10 cellular contexts compared by ENCODE assay signal in the genomic region with DNA sequence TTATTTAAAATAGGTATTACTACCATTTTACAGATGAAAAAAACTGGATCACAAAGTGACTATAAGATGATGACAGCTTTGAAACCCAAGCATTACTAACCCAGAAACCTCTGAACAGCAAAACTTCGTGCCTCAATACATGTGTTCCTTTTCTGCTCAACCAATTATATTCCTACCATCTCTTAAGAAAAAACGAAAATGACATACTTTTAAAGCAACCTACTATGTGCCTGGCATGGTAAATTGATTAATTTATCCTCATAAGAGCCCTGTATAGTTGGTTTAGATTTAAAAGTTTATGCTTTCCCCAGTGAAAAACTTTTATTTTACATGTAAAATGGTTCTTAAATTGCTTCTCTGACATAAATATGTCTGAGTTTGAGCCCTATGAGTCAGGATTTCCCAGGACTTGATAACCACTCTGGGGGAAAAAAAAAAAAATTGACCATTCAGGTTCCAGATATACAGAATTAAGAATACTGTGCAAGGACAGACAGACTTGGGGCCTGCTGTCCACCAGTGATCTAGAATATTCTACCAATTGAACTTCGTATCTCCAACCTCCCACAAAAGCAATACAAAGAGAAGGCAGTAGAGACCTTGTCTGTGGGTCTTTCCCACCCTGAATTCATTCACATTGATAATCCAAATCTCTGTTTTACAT. TPM values are rescaled to one million over a fixed set of nuclear protein-coding genes. Genes with fewer than 3 reads are reported as not detected.
DNase-seq lines count a peak whose midpoint lies in the region; ATAC-seq, FAIRE-seq and TF ChIP-seq lines count a peak whose summit lies in the region.
"Had no signal": no experiment of that assay in that cellular context is flagged by ENCODE, and none has a peak within 500 bp of the region (broad histone marks: within the 10 kb centered on the region; RNA-seq: fewer than 3 reads in every experiment).

No MANE protein-coding gene starts in this region.

- no peak for ATAC-seq in activated naive CD8-positive, alpha-beta T cell treated with anti-CD3 and anti-CD28 coated beads, Interleukin-2, amount 50 U/mL, for 24 hours
- ATAC-seq in GM18520 (IDR thresholded peaks at IDR 0.05; ENCODE audit: unreplicated experiment) (no peak), HG03135 (IDR thresholded peaks at IDR 0.05; ENCODE audit: unreplicated experiment) (no peak)
- ATAC-seq: lower lobe of right lung had no signal

- 44% methylated on average over 3 of the region's 3 CpGs for WGBS in HUES64

- peaks cover 53% of the 10 kb centered on the region for H3K36me3 Mint-ChIP-seq in Calu3 (ENCODE audit: insufficient read depth, unreplicated experiment)
- peaks cover 38% of the 10 kb centered on the region for H3K36me3 Mint-ChIP-seq in activated naive CD8-positive, alpha-beta T cell treated with anti-CD3 and anti-CD28 coated beads, Interleukin-2, amount 50 U/mL, for 24 hours (ENCODE audit: low read depth)

- CTCF ChIA-PET in Calu3 (lab: Charles Lee) = no interaction called here

- H3K9ac ChIP-seq in HUES64 (ENCODE audit: low read depth, low read length) = peak overlapping the region; percentile 43

- no peaks in the 10 kb centered on the region for H3K36me3 ChIP-seq in HUES64 (ENCODE audit: insufficient read depth, low read length)
- H3K36me3 ChIP-seq: lower lobe of right lung had no signal

- TF ChIP-seq CTCF in Calu3 (IDR thresholded peaks at IDR 0.05; ENCODE audit: unreplicated experiment) = no peak

- no peaks in the 10 kb centered on the region for H3K9me3 Mint-ChIP-seq in Calu3 (ENCODE audit: low read depth, unreplicated experiment)
- H3K9me3 Mint-ChIP-seq in activated naive CD8-positive, alpha-beta T cell treated with anti-CD3 and anti-CD28 coated beads, Interleukin-2, amount 50 U/mL, for 24 hours = no peaks in the 10 kb centered on the region

- no peaks in the 10 kb centered on the region for H3K9me3 ChIP-seq in HUES64 (ENCODE audit: insufficient read depth, low read depth, low read length)
- H3K9me3 ChIP-seq: lower lobe of right lung had no signal

- H3K4me3 Mint-ChIP-seq in Calu3 (ENCODE audit: low read depth, unreplicated experiment) = peak overlapping the region; percentile 84
- peak overlapping the region; percentile 97 for H3K4me3 Mint-ChIP-seq in activated naive CD8-positive, alpha-beta T cell treated with anti-CD3 and anti-CD28 coated beads, Interleukin-2, amount 50 U/mL, for 24 hours

- H3K4me3 ChIP-seq in HUES64 (ENCODE audit: low read length) = peak overlapping the region; percentile 95
- H3K4me3 ChIP-seq: lower lobe of right lung had no signal

- H3K27ac Mint-ChIP-seq in Calu3 (ENCODE audit: unreplicated experiment) = peak overlapping the region; percentile 17
- peak overlapping the region; percentile 98 for H3K27ac Mint-ChIP-seq in activated naive CD8-positive, alpha-beta T cell treated with anti-CD3 and anti-CD28 coated beads, Interleukin-2, amount 50 U/mL, for 24 hours

- DNase-seq in Calu3 (no peak), lung microvascular endothelial cell (ENCODE audit: low read depth in 2 of 2) (peak; percentile 59 to 70), SW480 (ENCODE audit: low spot score) (no peak), RCC 7860 (ENCODE audit: low spot score) (no peak)
- no peak for DNase-seq in activated naive CD8-positive, alpha-beta T cell treated with anti-CD3 and anti-CD28 coated beads, Interleukin-2, amount 50 U/mL, for 24 hours
- DNase-seq: activated CD4-positive, CD25-positive, alpha-beta regulatory T cell; lower lobe of right lung had no signal

- no peaks in the 10 kb centered on the region for H3K27me3 ChIP-seq in HUES64 (ENCODE audit: insufficient read depth, low read length)

- intact Hi-C loops in Calu3 (cut with micrococcal nuclease; ENCODE audit: unreplicated experiment) = no loop called here

- BruUV-seq in Calu3 (replicated peaks; lab: Mats Ljungman, UMichigan) = no TSS peak

- no peak for FAIRE-seq in RCC 7860 (lab: Jason Lieb, UNC)

- peaks cover 35% of the 10 kb centered on the region for H3K4me1 Mint-ChIP-seq in Calu3 (ENCODE audit: low read depth, unreplicated experiment)
- peaks cover 72% of the 10 kb centered on the region for H3K4me1 Mint-ChIP-seq in activated naive CD8-positive, alpha-beta T cell treated with anti-CD3 and anti-CD28 coated beads, Interleukin-2, amount 50 U/mL, for 24 hours

- no peak overlapping the region for H3K27ac ChIP-seq in HUES64 (ENCODE audit: low read depth, low read length)
- H3K27ac ChIP-seq: lower lobe of right lung had no signal

- peaks cover 65% of the 10 kb centered on the region for H3K4me1 ChIP-seq in HUES64 (ENCODE audit: insufficient read depth, low read length)

- no peaks in the 10 kb centered on the region for H3K27me3 Mint-ChIP-seq in Calu3 (ENCODE audit: unreplicated experiment)
- peaks cover 2% of the 10 kb centered on the region for H3K27me3 Mint-ChIP-seq in activated naive CD8-positive, alpha-beta T cell treated with anti-CD3 and anti-CD28 coated beads, Interleukin-2, amount 50 U/mL, for 24 hours

RNA-seq across cellular contexts. Expression of a gene that starts 4.3 kb away (rescaled TPM):
- total RNA-seq in Calu3 (2022) (121 and 127 TPM in 2 replicates), lung microvascular endothelial cell (37.5 and 47.6 TPM in 2 replicates)
- 229 TPM for polyA plus RNA-seq in HUES64 (2013, experiment 1 of 2)
- 222 TPM for polyA plus RNA-seq in HUES64 (2013, experiment 2 of 2)

Comparison
In these comparisons a context has a peak if more than half of its experiments do, and no peak if none do; other contexts are left out.
1. DNase-seq: peak in lung microvascular endothelial cell (2 of 2); none in Calu3 (single experiment), activated naive CD8-positive, alpha-beta T cell treated with anti-CD3 and anti-CD28 coated beads, Interleukin-2, amount 50 U/mL, for 24 hours (single experiment), SW480 (single experiment) and RCC 7860 (single experiment).